ENCODE assay signal across 8 cellular contexts in the genomic region with DNA sequence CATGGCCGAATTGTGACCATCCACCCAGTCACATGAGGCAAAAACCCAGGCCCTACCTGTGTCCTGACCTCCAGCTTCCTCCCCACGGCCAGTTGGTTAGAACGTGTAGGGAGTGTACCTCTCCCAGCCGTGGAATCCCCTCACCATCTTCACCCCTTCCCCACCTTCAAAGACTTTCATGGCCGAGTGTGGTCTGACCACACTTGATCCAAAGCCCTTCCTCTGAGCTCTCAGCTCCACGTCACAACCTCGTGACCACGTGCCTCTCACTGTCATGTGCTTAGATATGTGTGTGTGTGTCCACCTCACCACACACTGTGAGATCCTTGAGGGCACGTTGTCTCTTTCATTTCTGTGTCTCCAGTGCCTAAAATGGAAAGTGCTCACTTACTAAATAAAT. TPM values are rescaled to one million over a fixed set of nuclear protein-coding genes. Genes with fewer than 3 reads are reported as not detected.
DNase-seq lines count a peak whose midpoint lies in the region; ATAC-seq, FAIRE-seq and TF ChIP-seq lines count a peak whose summit lies in the region.

No MANE protein-coding gene starts in this region.

- POLR2A ChIA-PET in HepG2 (lab: Yijun Ruan, JAX) (no interaction called here), GM12878 (lab: Charles Lee) (interaction anchor here (0.7 to 6.6 kb wide), 6 partner anchors 12 to 93 kb away, joined by 3 to 76 read pairs (median 8); no protein-coding TSS in a partner anchor)

- H3K36me3 ChIP-seq in HepG2 (replicated peaks in 1 of 2; ENCODE audit: control insufficient read depth in 1 of 2, insufficient read depth in 2 of 2, low read length in 2 of 2): no peaks in the 10 kb centered on the region
- no peaks in the 10 kb centered on the region for H3K36me3 ChIP-seq in right lobe of liver
- H3K36me3 ChIP-seq in GM12878 (ENCODE audit: control insufficient read depth in 2 of 2, insufficient read depth in 2 of 2, low read length in 1 of 2): peaks cover 0 to 3% of the 10 kb centered on the region in 2 experiments; a peak in 1 of 4 replicates
- no peaks in the 10 kb centered on the region for H3K36me3 ChIP-seq in aorta (ENCODE audit: control insufficient read depth in 1 of 2, insufficient read depth in 2 of 2, low read length in 1 of 2)
- no peaks in the 10 kb centered on the region for H3K36me3 ChIP-seq in H7 (replicated peaks; ENCODE audit: control insufficient read depth, insufficient read depth, low read length)

- in situ Hi-C loops in HepG2 (cut with HindIII; ENCODE audit: extremely low pct_ligation_motif_present, low pct_unique_long_range_greater_than_20kb): no loop called here
- in situ Hi-C loops in GM12878 (cut with MboI): no loop called here

- H3K79me2 ChIP-seq in HepG2 (ENCODE audit: insufficient read depth, low read length) (no peaks in the 10 kb centered on the region), GM12878 (ENCODE audit: control insufficient read depth, insufficient read depth, low read length) (peaks cover 2% of the 10 kb centered on the region; the same call in 1 of the 2 replicates)

- RAD21 ChIA-PET in GM12878 (lab: Charles Lee; ENCODE audit: unreplicated experiment): interaction anchor here (0.6 to 6.6 kb wide), 13 partner anchors 11 to 698 kb away, joined by 3 to 105 read pairs (median 6); no protein-coding TSS in a partner anchor

- H4K20me1 ChIP-seq in HepG2 (ENCODE audit: insufficient read depth, low read length) (no peaks in the 10 kb centered on the region), GM12878 (ENCODE audit: control insufficient read depth, insufficient read depth) (no peaks in the 10 kb centered on the region)

- H3K4me3 ChIP-seq in HepG2 (replicated peaks in 1 of 3; ENCODE audit: insufficient read depth in 1 of 3, low read depth in 2 of 3, low read length in 3 of 3) (no peak overlapping the region), right lobe of liver (no peak overlapping the region), NB4 (ENCODE audit: low read depth, low read length) (peak overlapping the region; percentile 18), GM12878 (0 out of 2 replicates have a peak overlapping the region, but pooled peaks have one; percentile 29), aorta (ENCODE audit: low read length in 2 of 2) (no peak overlapping the region), H7 (ENCODE audit: insufficient read depth, low read depth, low read length) (no peak overlapping the region)

- SMC1A ChIA-PET in GM12878 (lab: Charles Lee; ENCODE audit: uncharacterized antibody, unreplicated experiment): interaction anchor here (1.0 to 9.0 kb wide), 22 partner anchors 9 to 215 kb away, joined by 3 to 143 read pairs (median 6); a partner anchor contains a TSS

- DNase-seq in HepG2 (ENCODE audit: low spot score) (no peak), right lobe of liver (no peak), NB4 (ENCODE audit: low read depth) (peak; percentile 61), GM12878 (ENCODE audit: low read depth, low spot score) (peak; percentile 59), aorta (peak in 1 of 2 donors; percentile 60), HCEC 1CT (no peak), NCI-H2081 treated with DMSO at 0.1 percent for 48 hours (lab: John Stamatoyannopoulos, UW) (no peak), H7 (no peak)

- FAIRE-seq in HepG2 (lab: Jason Lieb, UNC): no peak
- no peak for FAIRE-seq in GM12878 (lab: Jason Lieb, UNC)

- H3K27ac ChIP-seq in HepG2 (ENCODE audit: extremely low read length, insufficient read depth, low read length) (no peak overlapping the region), right lobe of liver (no peak overlapping the region), GM12878 (ENCODE audit: control insufficient read depth, insufficient read depth) (peak overlapping the region; percentile 62), aorta (ENCODE audit: low read depth in 1 of 2, low read length in 2 of 2) (no peak overlapping the region)

- BruUV-seq in HepG2 (replicated peaks; lab: Mats Ljungman, UMichigan) (no TSS peak), GM12878 (replicated peaks; lab: Mats Ljungman, UMichigan) (no TSS peak)

- no peak for TF ChIP-seq CTCF in HepG2 (CRISPR knock-in tag; IDR thresholded peaks at IDR 0.05)
- no peak for TF ChIP-seq CTCF in right lobe of liver (IDR thresholded peaks at IDR 0.05)
- TF ChIP-seq CTCF in NB4 (IDR thresholded peaks at IDR 0.05; ENCODE audit: low read depth, low read length): no peak
- no peak for TF ChIP-seq CTCF in GM12878 (IDR thresholded peaks at IDR 0.05 in 2 of 3, conservative IDR thresholded peaks at IDR 0.05 in 1 of 3; ENCODE audit: control insufficient read depth in 2 of 3, extremely low read depth in 1 of 3, insufficient read depth in 1 of 3, low read depth in 3 of 3, low read length in 3 of 3)

- no peak for ATAC-seq in HepG2
- ATAC-seq in right lobe of liver: no peak
- ATAC-seq in GM12878: peak; percentile 46
- peak; percentile 9 for ATAC-seq in aorta (ENCODE audit: low FRiP score)

- no peaks in the 10 kb centered on the region for H3K9me3 ChIP-seq in HepG2 (ENCODE audit: low read length)
- no peaks in the 10 kb centered on the region for H3K9me3 ChIP-seq in right lobe of liver
- H3K9me3 ChIP-seq in GM12878 (replicated peaks; ENCODE audit: control insufficient read depth, insufficient read depth, low read length): no peaks in the 10 kb centered on the region
- H3K9me3 ChIP-seq in aorta (ENCODE audit: control insufficient read depth, low read length): no peaks in the 10 kb centered on the region

- H3K4me2 ChIP-seq in HepG2 (ENCODE audit: low read depth, low read length) (no peak overlapping the region), GM12878 (ENCODE audit: control insufficient read depth, insufficient read depth) (peak overlapping the region; percentile 94; the same call in 1 of the 2 replicates)

- TF ChIP-seq POLR2A in HepG2 (IDR thresholded peaks at IDR 0.05; ENCODE audit: insufficient read depth in 1 of 2, low read depth in 2 of 2, low read length in 2 of 2) (no peak), right lobe of liver (IDR thresholded peaks at IDR 0.05) (no peak), NB4 (IDR thresholded peaks at IDR 0.05; ENCODE audit: extremely low read depth, insufficient read length) (no peak), GM12878 (IDR thresholded peaks at IDR 0.05; ENCODE audit: low read depth, low read length) (peak; percentile 64; the same call in 1 of the 2 replicates)

- TF ChIP-seq EP300 in HepG2 (IDR thresholded peaks at IDR 0.05; ENCODE audit: low read depth in 2 of 2, low read length in 2 of 2): no peak
- TF ChIP-seq EP300 in HepG2 (CRISPR knock-in tag; IDR thresholded peaks at IDR 0.05; ENCODE audit: borderline replicate concordance): no peak
- peak; percentile 80 to 83; a peak in 3 of 4 replicates for TF ChIP-seq EP300 in GM12878 (IDR thresholded peaks at IDR 0.05; ENCODE audit: borderline replicate concordance in 1 of 2, control insufficient read depth in 1 of 2, low read depth in 2 of 2, low read length in 2 of 2)

- no peak for TF ChIP-seq RAD21 in HepG2 (CRISPR knock-in tag; IDR thresholded peaks at IDR 0.05)
- no peak for TF ChIP-seq RAD21 in GM12878 (IDR thresholded peaks at IDR 0.05; ENCODE audit: insufficient read depth, low read depth, low read length)

- H3K9ac ChIP-seq in HepG2 (ENCODE audit: insufficient read depth, low read depth, low read length): no peak overlapping the region
- peak overlapping the region; percentile 18; the same call in 1 of the 2 replicates for H3K9ac ChIP-seq in GM12878 (ENCODE audit: control insufficient read depth, insufficient read depth, low read length)

- intact Hi-C loops in HepG2 (cut with micrococcal nuclease; ENCODE audit: unreplicated experiment): no loop called here
- intact Hi-C loops in right lobe of liver (cut with DNase I): no loop called here
- intact Hi-C loops in GM12878 (cut with micrococcal nuclease; ENCODE audit: unreplicated experiment): loop anchor here (5.0 kb wide), 2 partner anchors 89 to 244 kb away; a partner anchor contains a TSS
- intact Hi-C loops in aorta (cut with DNase I): no loop called here

- H2AFZ ChIP-seq in HepG2 (ENCODE audit: low read length) (no peak overlapping the region), GM12878 (ENCODE audit: control insufficient read depth, low read depth, low read length) (peak overlapping the region; percentile 85)

- H3K4me1 ChIP-seq in HepG2 (ENCODE audit: insufficient read depth, low read length) (peaks cover 22% of the 10 kb centered on the region), right lobe of liver (peaks cover 0 to 5% (median 2%) of the 10 kb centered on the region in 4 donors), GM12878 (ENCODE audit: control insufficient read depth, insufficient read depth, low read length) (peaks cover 68% of the 10 kb centered on the region), aorta (ENCODE audit: control insufficient read depth in 1 of 2, insufficient read depth in 2 of 2, low read length in 2 of 2) (no peaks in the 10 kb centered on the region)

- 23% methylated on average over 9 of the region's 9 CpGs for WGBS in HepG2 (ENCODE audit: low lambda C conversion rate)
- WGBS in right lobe of liver (ENCODE audit: insufficient coverage, low coverage, low lambda C conversion rate, missing lambda C conversion rate): 56% methylated on average over 9 of the region's 9 CpGs
- WGBS in GM12878 (ENCODE audit: insufficient coverage, insufficient replicate concordance, low lambda C conversion rate, missing lambda C conversion rate): 2% methylated on average over 9 of the region's 9 CpGs
- WGBS in aorta, 2 donors: 88 to 91% methylated on average over 9 of the region's 9 CpGs

- H3K27me3 ChIP-seq in HepG2 (ENCODE audit: control insufficient read depth in 1 of 2, insufficient read depth in 2 of 2, low read length in 2 of 2): peaks cover 1 to 7% of the 10 kb centered on the region in 2 experiments; a peak in 3 of 5 replicates
- H3K27me3 ChIP-seq in right lobe of liver: no peaks in the 10 kb centered on the region
- no peaks in the 10 kb centered on the region for H3K27me3 ChIP-seq in GM12878 (replicated peaks in 1 of 2; ENCODE audit: control insufficient read depth in 2 of 2, insufficient read depth in 2 of 2, low read length in 1 of 2)
- H3K27me3 ChIP-seq in aorta (ENCODE audit: control insufficient read depth in 1 of 2, insufficient read depth in 2 of 2, low read length in 1 of 2): no peaks in the 10 kb centered on the region
- no peaks in the 10 kb centered on the region for H3K27me3 ChIP-seq in H7 (ENCODE audit: control insufficient read depth, insufficient read depth, low read length)

- CTCF ChIA-PET in HepG2 (lab: Yijun Ruan, JAX; ENCODE audit: low intra/inter-chr PET ratio, low total read pairs) (no interaction called here), GM12878 (lab: Yijun Ruan, JAX) (interaction anchor here (1.2 to 3.0 kb wide), 7 partner anchors 12 to 208 kb away, joined by 5 to 18 read pairs (median 8); no protein-coding TSS in a partner anchor)

RNA-seq across cellular contexts. Expression of a gene that starts 48.6 kb away (rescaled TPM):
- total RNA-seq in HepG2 (2016; rRNA removed; fragmentation: Illumina TruSeq; extraction: Trizol) (0.13 and 0.22 TPM in 2 replicates), right lobe of liver (not detected), GM12878 (2014; rRNA removed) (0.06 and 0.11 TPM in 2 replicates), GM12878 (2014; rRNA removed; fragmentation: Illumina TruSeq; extraction: Trizol) (not detected in 2 replicates), GM12878 (2021) (not detected in 2 replicates), aorta (1 to 10 TPM in 1 of 2 donors, not detected in 1; 1.7 TPM)
- not detected in 2 replicates for total RNA-seq in HepG2 (2016; cell fraction: cytosol; rRNA removed; fragmentation: Illumina TruSeq; extraction: Trizol; ENCODE audit: low read depth)
- not detected in 2 replicates for total RNA-seq in HepG2 (2016; cell fraction: insoluble cytoplasmic fraction; rRNA removed; fragmentation: Illumina TruSeq; extraction: Trizol)
- not detected in 2 replicates for total RNA-seq in HepG2 (2016; cell fraction: membrane; rRNA removed; fragmentation: Illumina TruSeq; extraction: Trizol)
- total RNA-seq in HepG2 (2016; cell fraction: nucleus; rRNA removed; fragmentation: Illumina TruSeq; extraction: Trizol): not detected in 2 replicates
- polyA plus RNA-seq in HepG2 (2011; rRNA removed) (not detected in 2 replicates), GM12878 (2011; rRNA removed) (0.22 and 0.32 TPM in 2 replicates), GM12878 (2014; fragmentation: Illumina TruSeq; extraction: Trizol) (0.29 TPM in 1 of 2 replicates, not detected in the other), GM12878 (2014; fragmentation: Nextera tagmentation; extraction: Ambion mirVana) (under 1 TPM; 0.03 to 0.11 TPM), GM12878 (2014; rRNA removed) (1.1 TPM in 1 of 2 replicates, not detected in the other), GM12878 (2016; fragmentation: Nextera tagmentation; extraction: Ambion mirVana) (under 1 TPM; 0.17 to 0.21 TPM), aorta (under 1 TPM in 1 of 2 donors, not detected in 1; 0.61 TPM)
- polyA plus RNA-seq in HepG2 (2011; cell fraction: cytosol; rRNA removed): not detected in 2 replicates
- not detected in 2 replicates for polyA plus RNA-seq in HepG2 (2011; cell fraction: nucleus; rRNA removed)
- polyA plus RNA-seq in HepG2 (2012): 0.43 and 3.2 TPM in 2 replicates
- not detected in 2 replicates for polyA plus RNA-seq in HepG2 (2016; cell fraction: cytosol; fragmentation: Illumina TruSeq; extraction: Trizol; ENCODE audit: low read depth)
- polyA plus RNA-seq in HepG2 (2016; cell fraction: insoluble cytoplasmic fraction; fragmentation: Illumina TruSeq; extraction: Trizol; ENCODE audit: low read depth): 1.0 TPM in 1 of 2 replicates, not detected in the other
- not detected in 2 replicates for polyA plus RNA-seq in HepG2 (2016; cell fraction: membrane; fragmentation: Illumina TruSeq; extraction: Trizol; ENCODE audit: low read depth)
- not detected in 2 replicates for polyA plus RNA-seq in HepG2 (2016; cell fraction: nucleus; fragmentation: Illumina TruSeq; extraction: Trizol; ENCODE audit: insufficient read depth, low read depth)
- not detected in 2 replicates for polyA minus RNA-seq in HepG2 (2011; rRNA and poly(A)+ RNA removed; ENCODE audit: low replicate concordance)
- not detected in 2 replicates for polyA minus RNA-seq in HepG2 (2011; cell fraction: cytosol; rRNA and poly(A)+ RNA removed)
- polyA minus RNA-seq in HepG2 (2011; cell fraction: nucleus; rRNA and poly(A)+ RNA removed): not detected in 2 replicates
- total RNA-seq in GM12878 (2013; cell fraction: nucleolus; rRNA removed): 0.78 TPM in 1 of 2 replicates, not detected in the other
- polyA plus RNA-seq in GM12878 (2011; ENCODE audit: low read depth): 1.0 TPM
- polyA plus RNA-seq in GM12878 (2011; cell fraction: cytosol; rRNA removed): not detected in 2 replicates
- 0.13 TPM in 1 of 2 replicates, not detected in the other for polyA plus RNA-seq in GM12878 (2011; cell fraction: nucleus; rRNA removed)
- polyA plus RNA-seq in GM12878 (2012): 0.13 and 0.34 TPM in 2 replicates
- polyA minus RNA-seq in GM12878 (2011; rRNA and poly(A)+ RNA removed): not detected in 2 replicates
- polyA minus RNA-seq in GM12878 (2011; cell fraction: cytosol; rRNA and poly(A)+ RNA removed): not detected in 2 replicates
- not detected in 2 replicates for polyA minus RNA-seq in GM12878 (2011; cell fraction: nucleus; rRNA and poly(A)+ RNA removed)
- not detected in 2 replicates for total RNA-seq in H7 (2014; rRNA removed; shearing (Covaris generic))

Comparison
In these comparisons a context has a peak if more than half of its experiments do, and no peak if none do; other contexts are left out.
1. ATAC-seq: peak in GM12878 (single experiment) and aorta (single experiment); none in HepG2 (single experiment) and right lobe of liver (0 of 4).
2. DNase-seq: peak in NB4 (single experiment) and GM12878 (single experiment); none in HepG2 (single experiment), right lobe of liver (0 of 3), HCEC 1CT (single experiment), NCI-H2081 treated with DMSO at 0.1 percent for 48 hours (single experiment) and H7 (single experiment).
3. H3K4me3 ChIP-seq: peak in NB4 (single experiment) and GM12878 (single experiment); none in HepG2 (0 of 3), right lobe of liver (0 of 3), aorta (0 of 2) and H7 (single experiment).